Comparison of ENCODE assay signal across 1 cellular context in genomic region chr1:205983925-205984725, GRCh38.
A peak's percentile ranks its signal among the peaks of the same experiment; 100 is the strongest.
TF ChIP-seq lines count a peak whose summit lies in the region.

No MANE protein-coding gene starts in this region.

TF ChIP-seq in HepG2, 621 proteins besides CTCF, POLR2A, EP300 and RAD21 (continued from another document and continues in another):
- TF ChIP-seq, protein P1, sequence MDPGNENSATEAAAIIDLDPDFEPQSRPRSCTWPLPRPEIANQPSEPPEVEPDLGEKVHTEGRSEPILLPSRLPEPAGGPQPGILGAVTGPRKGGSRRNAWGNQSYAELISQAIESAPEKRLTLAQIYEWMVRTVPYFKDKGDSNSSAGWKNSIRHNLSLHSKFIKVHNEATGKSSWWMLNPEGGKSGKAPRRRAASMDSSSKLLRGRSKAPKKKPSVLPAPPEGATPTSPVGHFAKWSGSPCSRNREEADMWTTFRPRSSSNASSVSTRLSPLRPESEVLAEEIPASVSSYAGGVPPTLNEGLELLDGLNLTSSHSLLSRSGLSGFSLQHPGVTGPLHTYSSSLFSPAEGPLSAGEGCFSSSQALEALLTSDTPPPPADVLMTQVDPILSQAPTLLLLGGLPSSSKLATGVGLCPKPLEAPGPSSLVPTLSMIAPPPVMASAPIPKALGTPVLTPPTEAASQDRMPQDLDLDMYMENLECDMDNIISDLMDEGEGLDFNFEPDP (CRISPR knock-in tag; conservative IDR thresholded peaks at IDR 0.05): no peak
- TF ChIP-seq ZC3H13 (CRISPR knock-in tag; IDR thresholded peaks at IDR 0.05): no peak
- no peak for TF ChIP-seq ZNF33A (CRISPR knock-in tag; IDR thresholded peaks at IDR 0.05; ENCODE audit: borderline replicate concordance)
- TF ChIP-seq ETS1 (CRISPR knock-in tag; IDR thresholded peaks at IDR 0.05): no peak
- peak; percentile 36; the same call in 1 of the 2 replicates for TF ChIP-seq ZNF350 (CRISPR knock-in tag; IDR thresholded peaks at IDR 0.05; ENCODE audit: borderline replicate concordance, low read depth)
- no peak for TF ChIP-seq MBD4 (IDR thresholded peaks at IDR 0.05; ENCODE audit: borderline replicate concordance, low read length)
- no peak for TF ChIP-seq PRDM4 (CRISPR knock-in tag; IDR thresholded peaks at IDR 0.05; ENCODE audit: borderline replicate concordance)
- TF ChIP-seq, protein P2, sequence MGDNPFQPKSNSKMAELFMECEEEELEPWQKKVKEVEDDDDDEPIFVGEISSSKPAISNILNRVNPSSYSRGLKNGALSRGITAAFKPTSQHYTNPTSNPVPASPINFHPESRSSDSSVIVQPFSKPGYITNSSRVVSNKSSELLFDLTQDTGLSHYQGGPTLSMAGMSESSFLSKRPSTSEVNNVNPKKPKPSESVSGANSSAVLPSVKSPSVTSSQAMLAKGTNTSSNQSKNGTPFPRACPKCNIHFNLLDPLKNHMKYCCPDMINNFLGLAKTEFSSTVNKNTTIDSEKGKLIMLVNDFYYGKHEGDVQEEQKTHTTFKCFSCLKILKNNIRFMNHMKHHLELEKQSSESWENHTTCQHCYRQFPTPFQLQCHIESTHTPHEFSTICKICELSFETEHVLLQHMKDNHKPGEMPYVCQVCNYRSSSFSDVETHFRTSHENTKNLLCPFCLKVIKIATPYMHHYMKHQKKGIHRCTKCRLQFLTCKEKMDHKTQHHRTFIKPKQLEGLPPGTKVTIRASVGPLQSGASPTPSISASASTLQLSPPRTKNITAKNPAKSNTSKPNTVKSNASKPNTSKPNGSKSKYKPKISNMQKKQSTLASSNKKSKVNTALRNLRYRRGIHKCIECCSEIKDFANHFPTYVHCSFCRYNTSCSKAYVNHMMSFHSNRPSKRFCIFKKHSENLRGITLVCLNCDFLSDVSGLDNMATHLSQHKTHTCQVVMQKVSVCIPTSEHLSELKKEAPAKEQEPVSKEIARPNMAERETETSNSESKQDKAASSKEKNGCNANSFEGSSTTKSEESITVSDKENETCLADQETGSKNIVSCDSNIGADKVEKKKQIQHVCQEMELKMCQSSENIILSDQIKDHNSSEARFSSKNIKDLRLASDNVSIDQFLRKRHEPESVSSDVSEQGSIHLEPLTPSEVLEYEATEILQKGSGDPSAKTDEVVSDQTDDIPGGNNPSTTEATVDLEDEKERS (CRISPR knock-in tag; IDR thresholded peaks at IDR 0.05): 0 out of 2 replicates have a peak, but pooled peaks have one; percentile 32
- no peak for TF ChIP-seq RFX3 (CRISPR knock-in tag; IDR thresholded peaks at IDR 0.05)
- TF ChIP-seq GPN1 (CRISPR knock-in tag; IDR thresholded peaks at IDR 0.05; ENCODE audit: borderline replicate concordance): no peak
- TF ChIP-seq HNF4G (IDR thresholded peaks at IDR 0.05; ENCODE audit: borderline replicate concordance, low read depth, low read length): no peak
- TF ChIP-seq HNF4G (CRISPR knock-in tag; IDR thresholded peaks at IDR 0.05; ENCODE audit: borderline replicate concordance, low read depth): no peak
- TF ChIP-seq ZFYVE20 (CRISPR knock-in tag; IDR thresholded peaks at IDR 0.05; ENCODE audit: borderline replicate concordance, low read depth): no peak
- TF ChIP-seq THAP8 (CRISPR knock-in tag; IDR thresholded peaks at IDR 0.05; ENCODE audit: borderline replicate concordance): no peak
- no peak for TF ChIP-seq ZNF766 (CRISPR knock-in tag; IDR thresholded peaks at IDR 0.05; ENCODE audit: borderline replicate concordance)
- TF ChIP-seq ZMYM2 (CRISPR knock-in tag; IDR thresholded peaks at IDR 0.05): no peak
- TF ChIP-seq, protein P3, sequence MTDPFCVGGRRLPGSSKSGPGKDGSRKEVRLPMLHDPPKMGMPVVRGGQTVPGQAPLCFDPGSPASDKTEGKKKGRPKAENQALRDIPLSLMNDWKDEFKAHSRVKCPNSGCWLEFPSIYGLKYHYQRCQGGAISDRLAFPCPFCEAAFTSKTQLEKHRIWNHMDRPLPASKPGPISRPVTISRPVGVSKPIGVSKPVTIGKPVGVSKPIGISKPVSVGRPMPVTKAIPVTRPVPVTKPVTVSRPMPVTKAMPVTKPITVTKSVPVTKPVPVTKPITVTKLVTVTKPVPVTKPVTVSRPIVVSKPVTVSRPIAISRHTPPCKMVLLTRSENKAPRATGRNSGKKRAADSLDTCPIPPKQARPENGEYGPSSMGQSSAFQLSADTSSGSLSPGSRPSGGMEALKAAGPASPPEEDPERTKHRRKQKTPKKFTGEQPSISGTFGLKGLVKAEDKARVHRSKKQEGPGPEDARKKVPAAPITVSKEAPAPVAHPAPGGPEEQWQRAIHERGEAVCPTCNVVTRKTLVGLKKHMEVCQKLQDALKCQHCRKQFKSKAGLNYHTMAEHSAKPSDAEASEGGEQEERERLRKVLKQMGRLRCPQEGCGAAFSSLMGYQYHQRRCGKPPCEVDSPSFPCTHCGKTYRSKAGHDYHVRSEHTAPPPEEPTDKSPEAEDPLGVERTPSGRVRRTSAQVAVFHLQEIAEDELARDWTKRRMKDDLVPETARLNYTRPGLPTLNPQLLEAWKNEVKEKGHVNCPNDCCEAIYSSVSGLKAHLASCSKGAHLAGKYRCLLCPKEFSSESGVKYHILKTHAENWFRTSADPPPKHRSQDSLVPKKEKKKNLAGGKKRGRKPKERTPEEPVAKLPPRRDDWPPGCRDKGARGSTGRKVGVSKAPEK (CRISPR knock-in tag; IDR thresholded peaks at IDR 0.05; ENCODE audit: borderline replicate concordance): 0 out of 2 replicates have a peak, but pooled peaks have one; percentile 63
- peak; percentile 35; the same call in 1 of the 2 replicates for TF ChIP-seq ZFX (CRISPR knock-in tag; IDR thresholded peaks at IDR 0.05; ENCODE audit: low read depth)
- no peak for TF ChIP-seq SP4 (CRISPR knock-in tag; IDR thresholded peaks at IDR 0.05)
- no peak for TF ChIP-seq ZMAT5 (CRISPR knock-in tag; IDR thresholded peaks at IDR 0.05; ENCODE audit: borderline replicate concordance, low read depth)
- peak; percentile 30; the same call in 1 of the 2 replicates for TF ChIP-seq KDM5B (CRISPR knock-in tag; IDR thresholded peaks at IDR 0.05; ENCODE audit: borderline replicate concordance)
- TF ChIP-seq ZNF10 (CRISPR knock-in tag; IDR thresholded peaks at IDR 0.05; ENCODE audit: borderline replicate concordance, low read depth): no peak
- no peak for TF ChIP-seq PCBP2 (optimal IDR thresholded peaks at IDR 0.05; ENCODE audit: low read depth, low read length, poor library complexity, severe bottlenecking)
- no peak for TF ChIP-seq ZNF234 (CRISPR knock-in tag; conservative IDR thresholded peaks at IDR 0.05)
- TF ChIP-seq TCF7L2 (IDR thresholded peaks at IDR 0.05; ENCODE audit: low read depth, low read length): no peak
- TF ChIP-seq SSRP1 (CRISPR knock-in tag; IDR thresholded peaks at IDR 0.05): no peak
- no peak for TF ChIP-seq ELF4 (CRISPR knock-in tag; IDR thresholded peaks at IDR 0.05; ENCODE audit: borderline replicate concordance)
- TF ChIP-seq NR2C2 (CRISPR knock-in tag; IDR thresholded peaks at IDR 0.05; ENCODE audit: borderline replicate concordance): no peak
- TF ChIP-seq ZNF607 (CRISPR knock-in tag; IDR thresholded peaks at IDR 0.05; ENCODE audit: borderline replicate concordance): no peak
- TF ChIP-seq ZNF124 (CRISPR knock-in tag; IDR thresholded peaks at IDR 0.05): no peak
- TF ChIP-seq ZBTB44 (CRISPR knock-in tag; IDR thresholded peaks at IDR 0.05): no peak
- TF ChIP-seq NR2F1 (CRISPR knock-in tag; IDR thresholded peaks at IDR 0.05): no peak
- no peak for TF ChIP-seq FOXC1 (CRISPR knock-in tag; IDR thresholded peaks at IDR 0.05; ENCODE audit: borderline replicate concordance)
- TF ChIP-seq ZNF841 (CRISPR knock-in tag; IDR thresholded peaks at IDR 0.05; ENCODE audit: borderline replicate concordance): no peak
- TF ChIP-seq, protein P4, sequence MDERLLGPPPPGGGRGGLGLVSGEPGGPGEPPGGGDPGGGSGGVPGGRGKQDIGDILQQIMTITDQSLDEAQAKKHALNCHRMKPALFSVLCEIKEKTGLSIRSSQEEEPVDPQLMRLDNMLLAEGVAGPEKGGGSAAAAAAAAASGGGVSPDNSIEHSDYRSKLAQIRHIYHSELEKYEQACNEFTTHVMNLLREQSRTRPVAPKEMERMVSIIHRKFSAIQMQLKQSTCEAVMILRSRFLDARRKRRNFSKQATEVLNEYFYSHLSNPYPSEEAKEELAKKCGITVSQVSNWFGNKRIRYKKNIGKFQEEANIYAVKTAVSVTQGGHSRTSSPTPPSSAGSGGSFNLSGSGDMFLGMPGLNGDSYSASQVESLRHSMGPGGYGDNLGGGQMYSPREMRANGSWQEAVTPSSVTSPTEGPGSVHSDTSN (CRISPR knock-in tag; IDR thresholded peaks at IDR 0.05): peak; percentile 76
- TF ChIP-seq FOXP1 (IDR thresholded peaks at IDR 0.05): no peak
- TF ChIP-seq FOXP1 (CRISPR knock-in tag; IDR thresholded peaks at IDR 0.05): no peak
- no peak for TF ChIP-seq ZBTB46 (CRISPR knock-in tag; IDR thresholded peaks at IDR 0.05; ENCODE audit: borderline replicate concordance)
- no peak for TF ChIP-seq TAF15 (IDR thresholded peaks at IDR 0.05; ENCODE audit: low read depth, low read length, poor library complexity, severe bottlenecking)
- TF ChIP-seq FOXK2 (IDR thresholded peaks at IDR 0.05): no peak
- TF ChIP-seq CBX2 (IDR thresholded peaks at IDR 0.05; ENCODE audit: low read depth, low read length): no peak
- no peak for TF ChIP-seq CBX2 (CRISPR knock-in tag; IDR thresholded peaks at IDR 0.05; ENCODE audit: low read depth)
- TF ChIP-seq NFE2L1 (CRISPR knock-in tag; IDR thresholded peaks at IDR 0.05; ENCODE audit: borderline replicate concordance): no peak
- no peak for TF ChIP-seq YEATS2 (CRISPR knock-in tag; IDR thresholded peaks at IDR 0.05; ENCODE audit: borderline replicate concordance)
- TF ChIP-seq ZNF737 (CRISPR knock-in tag; IDR thresholded peaks at IDR 0.05; ENCODE audit: borderline replicate concordance): no peak
- no peak for TF ChIP-seq SKI (IDR thresholded peaks at IDR 0.05; ENCODE audit: partially characterized antibody)
- TF ChIP-seq GRHL1 (CRISPR knock-in tag; conservative IDR thresholded peaks at IDR 0.05): no peak
